ENCODE assay signal across 23 cellular contexts in genomic region chr2:97983134-97983533, GRCh38. TPM values are rescaled to one million over a fixed set of nuclear protein-coding genes. Genes with fewer than 3 reads are reported as not detected.
DNase-seq lines count a peak whose midpoint lies in the region; ATAC-seq, FAIRE-seq and TF ChIP-seq lines count a peak whose summit lies in the region.
"Had no signal": no experiment of that assay in that cellular context is flagged by ENCODE, and none has a peak within 500 bp of the region (broad histone marks: within the 10 kb centered on the region; RNA-seq: fewer than 3 reads in every experiment).

No MANE protein-coding gene starts in this region.

- FAIRE-seq in frontal cortex (lab: Jason Lieb, UNC) = no peak
- FAIRE-seq: H54, HepG2 had no signal

- H3K79me2 ChIP-seq in trophoblast cell (ENCODE audit: control insufficient read depth, insufficient read depth, low read length, poor library complexity) = no peaks in the 10 kb centered on the region

- peaks cover 16% of the 10 kb centered on the region for H3K4me1 Mint-ChIP-seq in WTC11

- peaks cover 3 to 9% of the 10 kb centered on the region in 2 experiments for H3K4me1 ChIP-seq in trophoblast cell (ENCODE audit: control insufficient read depth in 1 of 2, insufficient read depth in 2 of 2, low read length in 2 of 2)

- WGBS in trophoblast cell (ENCODE audit: extremely low coverage, insufficient coverage, insufficient read length) = no CpG with 5 or more reads among the region's 6 CpGs

- no peak overlapping the region for H3K4me3 Mint-ChIP-seq in WTC11

- H3K4me2 ChIP-seq in trophoblast cell (ENCODE audit: low read length) = peak overlapping the region; percentile 4
- H3K4me2 ChIP-seq: PC-9 had no signal

- H2AFZ ChIP-seq in trophoblast cell (ENCODE audit: insufficient read depth, low read length, poor library complexity) = no peak overlapping the region
- H2AFZ ChIP-seq: PC-9 had no signal

- no peak overlapping the region for H3K4me3 ChIP-seq in trophoblast cell (ENCODE audit: low read depth, low read length)
- H3K4me3 ChIP-seq: PC-9 had no signal

- intact Hi-C loops in Right ventricle myocardium inferior (cut with DNase I) = loop anchor here (5.0 kb wide), 1 partner anchor 46 kb away; no protein-coding TSS in a partner anchor
- intact Hi-C loops in left cardiac atrium (cut with DNase I) = loop anchor here in 1 of 2 donors (10.0 kb wide), 1 partner anchor 118 kb away; no protein-coding TSS in a partner anchor
- intact Hi-C loops in left colon (cut with DNase I, micrococcal nuclease) = no loop called here

- no peak overlapping the region for H3K9ac ChIP-seq in trophoblast cell (ENCODE audit: low read length)

- no peak overlapping the region for H3K23ac ChIP-seq in trophoblast cell (ENCODE audit: low read length)

- peaks cover 0 to 2% of the 10 kb centered on the region in 2 experiments for H3K36me3 ChIP-seq in trophoblast cell (ENCODE audit: control insufficient read depth in 1 of 2, insufficient read depth in 2 of 2, low read length in 2 of 2)

- no peak overlapping the region for H3K27ac Mint-ChIP-seq in WTC11

- no peaks in the 10 kb centered on the region for H3K27me3 ChIP-seq in trophoblast cell (ENCODE audit: insufficient read depth, low read length)

- no peak overlapping the region for H2AK5ac ChIP-seq in trophoblast cell (ENCODE audit: low read length)

- no peak overlapping the region for H3K14ac ChIP-seq in trophoblast cell (ENCODE audit: low read length)

- H3K4ac ChIP-seq in trophoblast cell (ENCODE audit: low read depth, low read length) = no peak overlapping the region

- H4K91ac ChIP-seq in trophoblast cell (ENCODE audit: low read depth, low read length) = no peak overlapping the region

- H3K36me3 Mint-ChIP-seq in WTC11 = peaks cover 18% of the 10 kb centered on the region

- H3K9me3 ChIP-seq in trophoblast cell (ENCODE audit: insufficient read depth, low read depth, low read length) = peaks cover 3% of the 10 kb centered on the region

- H3K27me3 Mint-ChIP-seq in WTC11 (ENCODE audit: low read depth) = no peaks in the 10 kb centered on the region

- H3K79me1 ChIP-seq in trophoblast cell (ENCODE audit: low read length) = no peaks in the 10 kb centered on the region

- H3K27ac ChIP-seq in trophoblast cell (ENCODE audit: low read depth, low read length) = no peak overlapping the region
- H3K27ac ChIP-seq: PC-9 had no signal

- POLR2A ChIA-PET in WTC11 (lab: Charles Lee) = no interaction called here

- no peak for TF ChIP-seq CTCF in WTC11 (IDR thresholded peaks at IDR 0.05)

- H2BK120ac ChIP-seq in trophoblast cell (ENCODE audit: insufficient read depth, low read length, poor library complexity) = no peak overlapping the region

- H3K9me3 Mint-ChIP-seq in WTC11 = peaks cover 25% of the 10 kb centered on the region

- DNase-seq in Right ventricle myocardium inferior (ENCODE audit: missing footprints) (no peak), left cardiac atrium (no peak), WTC11 (ENCODE audit: low spot score) (no peak), left colon (no peak), trophoblast cell (no peak), frontal cortex (ENCODE audit: low spot score in 2 of 2) (no peak)
- DNase-seq: 8988T; ACHN; Calu3; DMS79 treated with DMSO at 0.1 percent for 48 hours; Karpas-422; NCI-H1105; NCI-H1436 treated with DMSO at 0.1 percent for 48 hours; NCI-H187 treated with DMSO at 0.1 percent for 48 hours; NCI-H446; NCI-H524 treated with DMSO at 0.1 percent for 48 hours; NK-92 treated with Interleukin-12 subunit alpha and Interleukin-12 subunit beta, amount 100 ng/mL, for 24 hours; PC-9; SHP77 had no signal

- H3K18ac ChIP-seq in trophoblast cell (ENCODE audit: low read length) = no peak overlapping the region

- CTCF ChIA-PET in WTC11 (lab: Charles Lee) = interaction anchor here (0.8 kb wide), 1 partner anchor 176 kb away, joined by 3 read pairs; no protein-coding TSS in a partner anchor

- no peak overlapping the region for H2BK5ac ChIP-seq in trophoblast cell (ENCODE audit: low read depth, low read length, poor library complexity)

- ATAC-seq in Right ventricle myocardium inferior (peak; percentile 44), left cardiac atrium (no peak), WTC11 (peak; percentile 46), left colon (peak; percentile 15), HG03432 (IDR thresholded peaks at IDR 0.05; ENCODE audit: unreplicated experiment) (no peak), HG02970 (IDR thresholded peaks at IDR 0.05; ENCODE audit: low FRiP score, unreplicated experiment) (no peak)

- H2BK12ac ChIP-seq in trophoblast cell (ENCODE audit: low read length) = no peak overlapping the region

- H4K8ac ChIP-seq in trophoblast cell (ENCODE audit: low read depth, low read length) = no peak overlapping the region

- H4K12ac ChIP-seq in trophoblast cell (ENCODE audit: low read depth, low read length) = no peak overlapping the region

TF ChIP-seq in WTC11, 78 proteins besides CTCF, POLR2A, EP300 and RAD21:
- TF ChIP-seq PRRX2 (CRISPR knock-in tag; IDR thresholded peaks at IDR 0.05) (no peak), GTF2I (CRISPR knock-in tag; conservative IDR thresholded peaks at IDR 0.05) (no peak), ZNF219 (CRISPR knock-in tag; IDR thresholded peaks at IDR 0.05; ENCODE audit: borderline replicate concordance) (no peak), USF2 (CRISPR knock-in tag; IDR thresholded peaks at IDR 0.05) (no peak), RORB (CRISPR knock-in tag; IDR thresholded peaks at IDR 0.05) (no peak), GRHL2 (CRISPR knock-in tag; IDR thresholded peaks at IDR 0.05; ENCODE audit: insufficient replicate concordance, severe bottlenecking) (no peak), SMAD4 (CRISPR knock-in tag; IDR thresholded peaks at IDR 0.05) (no peak), CBFB (CRISPR knock-in tag; IDR thresholded peaks at IDR 0.05; ENCODE audit: low read depth) (no peak), ZNF396 (CRISPR knock-in tag; IDR thresholded peaks at IDR 0.05; ENCODE audit: borderline replicate concordance) (no peak), ZBTB21 (CRISPR knock-in tag; IDR thresholded peaks at IDR 0.05; ENCODE audit: borderline replicate concordance) (no peak), NR2C2 (CRISPR knock-in tag; IDR thresholded peaks at IDR 0.05) (no peak), ZNF425 (CRISPR knock-in tag; conservative IDR thresholded peaks at IDR 0.05) (no peak), OVOL2 (CRISPR knock-in tag; IDR thresholded peaks at IDR 0.05; ENCODE audit: borderline replicate concordance) (no peak), EMX1 (CRISPR knock-in tag; IDR thresholded peaks at IDR 0.05) (no peak), MYBL2 (CRISPR knock-in tag; IDR thresholded peaks at IDR 0.05) (no peak), ZMAT4 (CRISPR knock-in tag; IDR thresholded peaks at IDR 0.05) (no peak), ZNF671 (CRISPR knock-in tag; IDR thresholded peaks at IDR 0.05) (no peak), ATF6 (CRISPR knock-in tag; IDR thresholded peaks at IDR 0.05) (no peak), GABPB1 (CRISPR knock-in tag; IDR thresholded peaks at IDR 0.05) (no peak)

RNA-seq across cellular contexts. Expression of gene TMEM131, which starts 12.6 kb away (rescaled TPM):
- 26.0 TPM for total RNA-seq in Right ventricle myocardium inferior
- total RNA-seq in left cardiac atrium = 10 to 100 TPM; 26.2 to 26.5 TPM
- 18.6 to 21.9 TPM (median 19.4 TPM) in 3 replicates for total RNA-seq in WTC11 (2021)
- total RNA-seq in left colon = 10 to 100 TPM; 80.6 to 89.5 TPM
- polyA plus RNA-seq in trophoblast cell (2013) = 32.3 and 32.6 TPM in 2 replicates
- total RNA-seq in frontal cortex = 30.2 TPM

Comparison
In these comparisons a context has a peak if more than half of its experiments do, and no peak if none do; other contexts are left out.
1. ATAC-seq: peak in Right ventricle myocardium inferior (single experiment), WTC11 (single experiment) and left colon (single experiment); none in left cardiac atrium (0 of 2), HG03432 (single experiment) and HG02970 (single experiment).